In genomic region chr20:18359854-18360253, GRCh38 we compare ENCODE assay signal across 22 cellular contexts.
DNase-seq lines count a peak whose midpoint lies in the region; TF ChIP-seq lines count a peak whose summit lies in the region.
"Had no signal": no experiment of that assay in that cellular context is flagged by ENCODE, and none has a peak within 500 bp of the region (broad histone marks: within the 10 kb centered on the region; RNA-seq: fewer than 3 reads in every experiment).

No MANE protein-coding gene starts in this region.

- no peak overlapping the region for H3T11ph ChIP-seq in H9 (ENCODE audit: low read length)

- no peaks in the 10 kb centered on the region for H3K23me2 ChIP-seq in H9 (ENCODE audit: insufficient read length, low read depth, low read length, poor library complexity, severe bottlenecking)

- H3K27me3 ChIP-seq in H9 (ENCODE audit: insufficient read depth, low read length), result no peaks in the 10 kb centered on the region
- no peaks in the 10 kb centered on the region for H3K27me3 ChIP-seq in hepatocyte
- H3K27me3 ChIP-seq: BLaER1 treated with 17β-estradiol and CSF1 and Interleukin-3, amounts not matched to agents 10 nM and 100 nM had no signal

- no CpG with 5 or more reads among the region's 1 CpG for WGBS in H9 (ENCODE audit: extremely low coverage, insufficient read length, low lambda C conversion rate)
- 97% methylated on average over 1 of the region's 1 CpG for WGBS in hepatocyte (ENCODE audit: low lambda C conversion rate, missing lambda C conversion rate)

- H3K18ac ChIP-seq in H9 (ENCODE audit: insufficient read length, low read depth, low read length), result no peak overlapping the region

- no peak overlapping the region for H3K56ac ChIP-seq in H9 (ENCODE audit: insufficient read length, low read depth, low read length)

- H3K27ac ChIP-seq in H9 (ENCODE audit: insufficient read length, low read depth, low read length) (no peak overlapping the region), hepatocyte (peak overlapping the region; percentile 45), substantia nigra (ENCODE audit: low read depth, low read length, poor library complexity, severe bottlenecking) (no peak overlapping the region)
- H3K27ac ChIP-seq: A549; BLaER1 treated with 17β-estradiol and CSF1 and Interleukin-3, amounts not matched to agents 10 nM and 100 nM; GM23248 had no signal

- H3K4me1 Mint-ChIP-seq in H9, result peaks cover 5% of the 10 kb centered on the region in 2 experiments
- H3K4me1 Mint-ChIP-seq: CD14-positive monocyte; CD8-positive, alpha-beta memory T cell had no signal

- no peak overlapping the region for H3K4ac ChIP-seq in H9 (ENCODE audit: low read depth, low read length)

- no peaks in the 10 kb centered on the region for H3K36me3 ChIP-seq in hepatocyte (replicated peaks; ENCODE audit: insufficient read depth, low read depth)
- H3K36me3 ChIP-seq: BE2C; BLaER1 treated with 17β-estradiol and CSF1 and Interleukin-3, amounts not matched to agents 10 nM and 100 nM; HAP-1 had no signal

- H3K4me2 ChIP-seq in H9 (ENCODE audit: insufficient read depth, insufficient read length, low read length), result no peak overlapping the region
- no peak overlapping the region for H3K4me2 ChIP-seq in hepatocyte
- H3K4me2 ChIP-seq: A549 had no signal

- H2BK20ac ChIP-seq in H9 (ENCODE audit: low read depth, low read length, poor library complexity, severe bottlenecking), result no peak overlapping the region

- H3K27me3 Mint-ChIP-seq in H9 (ENCODE audit: low read depth), result no peaks in the 10 kb centered on the region

- H3K9me3 Mint-ChIP-seq in H9, result peaks cover 1 to 4% of the 10 kb centered on the region in 2 experiments; a peak in 3 of 5 replicates

- H2AFZ ChIP-seq in H9 (ENCODE audit: low read length), result no peak overlapping the region
- no peak overlapping the region for H2AFZ ChIP-seq in hepatocyte
- H2AFZ ChIP-seq: GM23248 had no signal

- H3K9ac ChIP-seq in H9 (ENCODE audit: extremely low read depth, insufficient read length, low read length), result no peak overlapping the region
- H3K9ac ChIP-seq: BLaER1 treated with 17β-estradiol and CSF1 and Interleukin-3, amounts not matched to agents 10 nM and 100 nM; GM23248 had no signal

- no peaks in the 10 kb centered on the region for H3K79me1 ChIP-seq in H9 (ENCODE audit: insufficient read depth, low read depth, low read length, poor library complexity, severe bottlenecking)

- no peak overlapping the region for H4K91ac ChIP-seq in H9 (ENCODE audit: insufficient read length, low read depth, low read length)

- H3K27ac Mint-ChIP-seq in H9, result no peak overlapping the region
- H3K27ac Mint-ChIP-seq: CD14-positive monocyte; CD4-positive, alpha-beta T cell; HFFc6 had no signal

- no peak overlapping the region for H3K23ac ChIP-seq in H9 (ENCODE audit: insufficient read length, low read depth, low read length)

- no peaks in the 10 kb centered on the region for H3K9me3 ChIP-seq in H9 (ENCODE audit: control insufficient read depth, low read depth, low read length)
- no peaks in the 10 kb centered on the region for H3K9me3 ChIP-seq in hepatocyte (ENCODE audit: low read depth)
- H3K9me3 ChIP-seq: BE2C, HAP-1 had no signal

- no peak overlapping the region for H2BK15ac ChIP-seq in H9 (ENCODE audit: low read depth, low read length)

- peak; percentile 22; the same call in 1 of the 3 replicates for TF ChIP-seq CTCF in H9 (conservative IDR thresholded peaks at IDR 0.05)
- no peak for TF ChIP-seq CTCF in hepatocyte (IDR thresholded peaks at IDR 0.05; ENCODE audit: poor library complexity)

- H3K4me1 ChIP-seq in H9 (ENCODE audit: insufficient read depth, low read length) (no peaks in the 10 kb centered on the region), hepatocyte (ENCODE audit: insufficient read depth) (no peaks in the 10 kb centered on the region)
- H3K4me1 ChIP-seq: A549, BE2C, HAP-1 had no signal

- H4K5ac ChIP-seq in H9 (ENCODE audit: insufficient read length, low read depth, low read length), result no peak overlapping the region

- H4K8ac ChIP-seq in H9 (replicated peaks; ENCODE audit: insufficient read length, low read depth, low read length), result no peak overlapping the region

- no peak overlapping the region for H2BK5ac ChIP-seq in H9 (ENCODE audit: insufficient read length, low read length)

- no peak overlapping the region for H3K4me3 ChIP-seq in hepatocyte
- H3K4me3 ChIP-seq: A549; BLaER1 treated with 17β-estradiol and CSF1 and Interleukin-3, amounts not matched to agents 10 nM and 100 nM; GM23248; HAP-1 had no signal

- peak; percentile 6 for DNase-seq in NCI-H82 (lab: John Stamatoyannopoulos, UW)
- no peak for DNase-seq in NCI-H82 treated with DMSO at 0.1 percent for 48 hours (lab: John Stamatoyannopoulos, UW; ENCODE audit: unreplicated experiment)
- no peak for DNase-seq in H9
- peak; percentile 14 for DNase-seq in RPMI8226
- DNase-seq in hepatocyte (ENCODE audit: low spot score), result no peak
- DNase-seq in activated CD8-positive, alpha-beta memory T cell treated with anti-CD3 and anti-CD28 coated beads for 24 hours, result no peak
- no peak for DNase-seq in effector CD4-positive, alpha-beta T cell
- DNase-seq in substantia nigra (lab: John Stamatoyannopoulos, UW), result no peak
- DNase-seq: 8988T; ACHN; AML-193; BE2C; CD4-positive, alpha-beta T cell; CD8-positive, alpha-beta memory T cell; DMS 273 treated with DMSO at 0.1 percent for 48 hours; DND-41; GM23248; HFFc6 had no signal

- no peak overlapping the region for H3K4me3 Mint-ChIP-seq in H9
- H3K4me3 Mint-ChIP-seq: CD14-positive monocyte; CD4-positive, alpha-beta T cell; CD8-positive, alpha-beta memory T cell; HFFc6 had no signal

- H2BK12ac ChIP-seq in H9 (ENCODE audit: insufficient read length, low read depth, low read length), result no peak overlapping the region

- H2BK120ac ChIP-seq in H9 (ENCODE audit: low read depth, low read length, poor library complexity, severe bottlenecking), result no peak overlapping the region

- H4K20me1 ChIP-seq in H9 (ENCODE audit: control insufficient read depth, insufficient read depth, insufficient read length) (no peaks in the 10 kb centered on the region), hepatocyte (ENCODE audit: insufficient read depth, poor library complexity, severe bottlenecking) (no peaks in the 10 kb centered on the region)
- H4K20me1 ChIP-seq: BLaER1 treated with 17β-estradiol and CSF1 and Interleukin-3, amounts not matched to agents 10 nM and 100 nM had no signal

- H3K14ac ChIP-seq in H9 (ENCODE audit: insufficient read depth, low read length), result no peak overlapping the region; the same call in 1 of the 2 replicates

- no peaks in the 10 kb centered on the region; a peak in 1 of 7 replicates for H3K36me3 Mint-ChIP-seq in H9 (ENCODE audit: insufficient read depth in 1 of 3, low read depth in 3 of 3)
- H3K36me3 Mint-ChIP-seq: CD14-positive monocyte; CD8-positive, alpha-beta memory T cell had no signal

- no peaks in the 10 kb centered on the region for H3K9me2 ChIP-seq in hepatocyte (replicated peaks; ENCODE audit: insufficient read depth)

- H3K79me2 ChIP-seq in H9 (ENCODE audit: insufficient read depth, low read length) (no peaks in the 10 kb centered on the region), hepatocyte (no peaks in the 10 kb centered on the region)

- no peak overlapping the region for H2AK5ac ChIP-seq in H9 (ENCODE audit: insufficient read length, low read length)

Comparison
In these comparisons a context has a peak if more than half of its experiments do, and no peak if none do; other contexts are left out.
1. DNase-seq: peak in NCI-H82 (single experiment) and RPMI8226 (single experiment); none in NCI-H82 treated with DMSO at 0.1 percent for 48 hours (single experiment), H9 (single experiment), hepatocyte (single experiment), activated CD8-positive, alpha-beta memory T cell treated with anti-CD3 and anti-CD28 coated beads for 24 hours (single experiment), effector CD4-positive, alpha-beta T cell (single experiment) and substantia nigra (0 of 49).